Comparison of ENCODE assay signal across 22 cellular contexts in genomic region chr17:79976451-79976850, GRCh38. TPM values are rescaled to one million over a fixed set of nuclear protein-coding genes. Genes with fewer than 3 reads are reported as not detected.
DNase-seq lines count a peak whose midpoint lies in the region; ATAC-seq, FAIRE-seq and TF ChIP-seq lines count a peak whose summit lies in the region.
"Had no signal": no experiment of that assay in that cellular context is flagged by ENCODE, and none has a peak within 500 bp of the region (broad histone marks: within the 10 kb centered on the region; RNA-seq: fewer than 3 reads in every experiment).

No MANE protein-coding gene starts in this region.

- peaks cover 0 to 20% (median 3%) of the 10 kb centered on the region in 11 experiments; a peak in 5 of 22 replicates for H3K36me3 ChIP-seq in BLaER1 treated with 17β-estradiol and CSF1 and Interleukin-3, amounts not matched to agents 10 nM and 100 nM
- H3K36me3 ChIP-seq in RWPE2 (ENCODE audit: low read depth) (no peaks in the 10 kb centered on the region), endodermal cell (ENCODE audit: control insufficient read depth, insufficient read depth, low read length) (peaks cover 6% of the 10 kb centered on the region), SJCRH30 (peaks cover 13% of the 10 kb centered on the region)
- H3K36me3 ChIP-seq: HAP-1 had no signal

- H3K4me1 ChIP-seq in BLaER1 treated with 17β-estradiol and CSF1 and Interleukin-3, amounts not matched to agents 10 nM and 100 nM = peaks cover 10 to 84% (median 77%) of the 10 kb centered on the region in 10 experiments
- H3K4me1 ChIP-seq in RWPE2 (ENCODE audit: insufficient read depth, poor library complexity, severe bottlenecking) (no peaks in the 10 kb centered on the region), endodermal cell (ENCODE audit: control insufficient read depth, insufficient read depth, low read length) (peaks cover 3% of the 10 kb centered on the region), SJCRH30 (no peaks in the 10 kb centered on the region)

- no peaks in the 10 kb centered on the region for H3K27me3 ChIP-seq in BLaER1 treated with 17β-estradiol and CSF1 and Interleukin-3, amounts not matched to agents 10 nM and 100 nM
- H3K27me3 ChIP-seq in RWPE2 (ENCODE audit: insufficient read depth, poor library complexity, severe bottlenecking) (no peaks in the 10 kb centered on the region), endodermal cell (ENCODE audit: control insufficient read depth, insufficient read depth, low read length, poor library complexity, severe bottlenecking) (no peaks in the 10 kb centered on the region), SJCRH30 (no peaks in the 10 kb centered on the region)
- H3K27me3 ChIP-seq: SJSA1 had no signal

- H3K27ac ChIP-seq in BLaER1 treated with 17β-estradiol and CSF1 and Interleukin-3, amounts not matched to agents 10 nM and 100 nM = peak overlapping the region in 2 of 11 experiments; percentile 17 to 42; a peak in 1 of 22 replicates
- no peak overlapping the region for H3K27ac ChIP-seq in RWPE2 (ENCODE audit: poor library complexity, severe bottlenecking)
- H3K27ac ChIP-seq in endodermal cell (ENCODE audit: low read depth, low read length) = no peak overlapping the region
- no peak overlapping the region for H3K27ac ChIP-seq in SJCRH30
- H3K27ac ChIP-seq: PC-9, RWPE1, SJSA1 had no signal

- H3K36me3 Mint-ChIP-seq in endodermal cell (ENCODE audit: low read depth) = peaks cover 14% of the 10 kb centered on the region
- H3K36me3 Mint-ChIP-seq: CD8-positive, alpha-beta memory T cell had no signal

- no peak overlapping the region for H3K4me3 ChIP-seq in BLaER1 treated with 17β-estradiol and CSF1 and Interleukin-3, amounts not matched to agents 10 nM and 100 nM
- H3K4me3 ChIP-seq in RWPE2 (ENCODE audit: severe bottlenecking) = no peak overlapping the region
- no peak overlapping the region for H3K4me3 ChIP-seq in endodermal cell (ENCODE audit: low read length)
- H3K4me3 ChIP-seq in SJCRH30 = no peak overlapping the region
- H3K4me3 ChIP-seq: HAP-1, PC-9, SJSA1 had no signal

- peak overlapping the region; percentile 21 to 91 (median 76) for H3K4me2 ChIP-seq in BLaER1 treated with 17β-estradiol and CSF1 and Interleukin-3, amounts not matched to agents 10 nM and 100 nM
- H3K4me2 ChIP-seq: PC-9 had no signal

- H3K4me1 Mint-ChIP-seq in endodermal cell = peaks cover 15% of the 10 kb centered on the region
- H3K4me1 Mint-ChIP-seq: CD8-positive, alpha-beta memory T cell; IgD-negative memory B cell had no signal

- H3K9me3 ChIP-seq in BLaER1 treated with 17β-estradiol and CSF1 and Interleukin-3, amounts not matched to agents 10 nM and 100 nM (replicated peaks in 1 of 11) = no peaks in the 10 kb centered on the region
- H3K9me3 ChIP-seq in RWPE2 (ENCODE audit: severe bottlenecking) (no peaks in the 10 kb centered on the region), endodermal cell (ENCODE audit: control insufficient read depth, low read length) (no peaks in the 10 kb centered on the region), SJCRH30 (replicated peaks) (no peaks in the 10 kb centered on the region)
- H3K9me3 ChIP-seq: HAP-1, SJSA1 had no signal

- no peak for FAIRE-seq in H54 (lab: Jason Lieb, UNC)
- FAIRE-seq: D721Med, HTR-8/SVneo had no signal

- peaks cover 3 to 75% (median 60%) of the 10 kb centered on the region in 11 experiments; a peak in 20 of 22 replicates for H4K20me1 ChIP-seq in BLaER1 treated with 17β-estradiol and CSF1 and Interleukin-3, amounts not matched to agents 10 nM and 100 nM

- peak overlapping the region in 3 of 11 experiments; percentile 6 to 23 (median 6); a peak in 1 of 22 replicates for H3K9ac ChIP-seq in BLaER1 treated with 17β-estradiol and CSF1 and Interleukin-3, amounts not matched to agents 10 nM and 100 nM
- no peak overlapping the region for H3K9ac ChIP-seq in endodermal cell (ENCODE audit: extremely low read depth, low read length, poor library complexity, severe bottlenecking)

- WGBS in endodermal cell (ENCODE audit: insufficient coverage in 1 of 2, insufficient read length in 1 of 2), 2 experiments = 91 to 95% methylated on average over 12 to 14 of the region's 14 CpGs

- no peaks in the 10 kb centered on the region for H3K9me3 Mint-ChIP-seq in endodermal cell
- H3K9me3 Mint-ChIP-seq: CD8-positive, alpha-beta memory T cell; IgD-negative memory B cell had no signal

- DNase-seq in RWPE2 (ENCODE audit: low spot score) (peak; percentile 43), endodermal cell (peak; percentile 36), sciatic nerve (ENCODE audit: low spot score) (peak; percentile 25), H54 (ENCODE audit: insufficient read length, low spot score) (no peak), SJCRH30 (no peak)
- DNase-seq in activated CD8-positive, alpha-beta memory T cell treated with anti-CD3 and anti-CD28 coated beads, Interleukin-2, amount 50 U/mL, for 4 hours = no peak
- DNase-seq: C1 segment of cervical spinal cord, DND-41, Karpas-422, NCI-H1417 treated with DMSO at 0.1 percent for 48 hours, NCI-H187 treated with DMSO at 0.1 percent for 48 hours, NCI-H226, NCI-H524, PC-9 had no signal

- intact Hi-C loops in sciatic nerve (cut with DNase I) = no loop called here

- ATAC-seq in RWPE2 (ENCODE audit: low read depth) (no peak), sciatic nerve (no peak)

- TF ChIP-seq CTCF in RWPE2 (IDR thresholded peaks at IDR 0.05; ENCODE audit: poor library complexity, severe bottlenecking) (no peak), endodermal cell (conservative IDR thresholded peaks at IDR 0.05) (no peak)

- H3K27ac Mint-ChIP-seq in endodermal cell = no peak overlapping the region

- H3K27me3 Mint-ChIP-seq in endodermal cell (ENCODE audit: insufficient read depth) = no peaks in the 10 kb centered on the region

- no peak overlapping the region for H3K4me3 Mint-ChIP-seq in endodermal cell
- H3K4me3 Mint-ChIP-seq: IgD-negative memory B cell had no signal

- no peak for TF ChIP-seq POLR2A in H54 (IDR thresholded peaks at IDR 0.05; ENCODE audit: low read depth, low read length)

RNA-seq across cellular contexts. Expression of gene TBC1D16, which starts 59.2 kb away (rescaled TPM):
- total RNA-seq in endodermal cell (100 to 1,000 TPM in 1 of 2 donors, 10 to 100 TPM in 1; 88.2 to 116 TPM), sciatic nerve (46.9 TPM)
- 56.3 TPM for polyA plus RNA-seq in endodermal cell (2013, experiment 1 of 2)
- 53.8 TPM for polyA plus RNA-seq in endodermal cell (2013, experiment 2 of 2)
- total RNA-seq in SJCRH30 (2014; rRNA removed; shearing (Covaris generic)) = 60.6 and 61.6 TPM in 2 replicates

RNA-seq across cellular contexts. Expression of gene CCDC40, which starts 60.0 kb away (rescaled TPM):
- total RNA-seq in endodermal cell (10 to 100 TPM; 21.7 to 38.9 TPM), sciatic nerve (12.6 TPM)
- 16.3 TPM for polyA plus RNA-seq in endodermal cell (2013, experiment 1 of 2)
- polyA plus RNA-seq in endodermal cell (2013, experiment 2 of 2) = 14.2 TPM
- 8.8 and 11.3 TPM in 2 replicates for total RNA-seq in SJCRH30 (2014; rRNA removed; shearing (Covaris generic))
- polyA plus RNA-seq: CD8-positive, alpha-beta memory T cell; IgD-negative memory B cell had no signal

Comparison
In these comparisons a context has a peak if more than half of its experiments do, and no peak if none do; other contexts are left out.
1. DNase-seq: peak in RWPE2 (single experiment), endodermal cell (single experiment) and sciatic nerve (single experiment); none in H54 (single experiment), SJCRH30 (0 of 2) and activated CD8-positive, alpha-beta memory T cell treated with anti-CD3 and anti-CD28 coated beads, Interleukin-2, amount 50 U/mL, for 4 hours (single experiment).